Comparison of ENCODE assay signal across 17 cellular contexts in genomic region chr11:57279131-57279530, GRCh38. TPM values are rescaled to one million over a fixed set of nuclear protein-coding genes. Genes with fewer than 3 reads are reported as not detected.
DNase-seq lines count a peak whose midpoint lies in the region; ATAC-seq, FAIRE-seq and TF ChIP-seq lines count a peak whose summit lies in the region.
"Had no signal": no experiment of that assay in that cellular context is flagged by ENCODE, and none has a peak within 500 bp of the region (broad histone marks: within the 10 kb centered on the region; RNA-seq: fewer than 3 reads in every experiment).

No MANE protein-coding gene starts in this region.

- no peaks in the 10 kb centered on the region for H3K79me2 ChIP-seq in ACC112 (ENCODE audit: control insufficient read depth, insufficient read depth, low read length, unreplicated experiment)

- no peak for TF ChIP-seq POLR2A in H54 (IDR thresholded peaks at IDR 0.05; ENCODE audit: low read depth, low read length)

- no peak for FAIRE-seq in H54 (lab: Jason Lieb, UNC)
- FAIRE-seq: G401.6, islet of Langerhans had no signal

- H3K27ac Mint-ChIP-seq in activated naive CD4-positive, alpha-beta T cell treated with anti-CD3 and anti-CD28 coated beads, Interleukin-2, amount 50 U/mL, for 72 hours: no peak overlapping the region
- H3K27ac Mint-ChIP-seq: activated CD8-positive, alpha-beta memory T cell treated with anti-CD3 and anti-CD28 coated beads, Interleukin-2, amount 10 ng/mL, durations not matched to agents 7 days and 5 days; T-cell had no signal

- peaks cover 46% of the 10 kb centered on the region for H3K4me1 ChIP-seq in ACC112 (ENCODE audit: control insufficient read depth, insufficient read depth, low read length, unreplicated experiment)

- no peak for ATAC-seq in activated naive CD4-positive, alpha-beta T cell treated with anti-CD3 and anti-CD28 coated beads, Interleukin-2, amount 50 U/mL, for 72 hours
- ATAC-seq: activated CD8-positive, alpha-beta memory T cell treated with anti-CD3 and anti-CD28 coated beads, Interleukin-2, amount 10 ng/mL, durations not matched to agents 7 days and 5 days; body of pancreas; stimulated activated naive CD8-positive, alpha-beta T cell treated with anti-CD3 and anti-CD28 coated beads, Interleukin-15, Interleukin-2, amounts not matched to agents 100 U/mL and 50 U/mL, for 24 hours; T-cell had no signal

- H3K36me3 Mint-ChIP-seq in activated naive CD4-positive, alpha-beta T cell treated with anti-CD3 and anti-CD28 coated beads, Interleukin-2, amount 50 U/mL, for 72 hours: no peaks in the 10 kb centered on the region
- H3K36me3 Mint-ChIP-seq: activated CD8-positive, alpha-beta memory T cell treated with anti-CD3 and anti-CD28 coated beads, Interleukin-2, amount 10 ng/mL, durations not matched to agents 7 days and 5 days; T-cell had no signal

- no peak overlapping the region for H2AFZ ChIP-seq in ACC112 (ENCODE audit: low read length, unreplicated experiment)

- H3K27ac ChIP-seq in ACC112 (ENCODE audit: low read depth, low read length) (peak overlapping the region; percentile 83), VCaP (peak overlapping the region; percentile 69; the same call in 1 of the 2 replicates)

- H3K4me3 ChIP-seq in ACC112 (ENCODE audit: low read depth, low read length): peak overlapping the region; percentile 28; the same call in 1 of the 2 replicates
- H3K4me3 ChIP-seq: body of pancreas, skin epidermis had no signal

- DNase-seq in fibroblast of peridontal ligament (ENCODE audit: extremely low read depth) (peak; percentile 80), H54 (ENCODE audit: insufficient read length, low spot score) (no peak)
- DNase-seq in activated naive CD4-positive, alpha-beta T cell treated with anti-CD3 and anti-CD28 coated beads, Interleukin-2, amount 50 U/mL, for 72 hours (ENCODE audit: low spot score in 2 of 2): no peak
- no peak for DNase-seq in activated effector memory CD4-positive, alpha-beta T cell treated with anti-CD3 and anti-CD28 coated beads, Interleukin-2, amount 50 U/mL, for 16 hours
- DNase-seq: activated CD8-positive, alpha-beta memory T cell treated with anti-CD3 and anti-CD28 coated beads, Interleukin-2, amount 10 ng/mL, durations not matched to agents 7 days and 5 days; body of pancreas; midbrain; NCI-H774; nucleus accumbens; stimulated activated naive CD8-positive, alpha-beta T cell treated with anti-CD3 and anti-CD28 coated beads, Interleukin-15, Interleukin-2, amounts not matched to agents 100 U/mL and 50 U/mL, for 24 hours; T-cell had no signal

- no peaks in the 10 kb centered on the region for H3K27me3 ChIP-seq in ACC112 (ENCODE audit: insufficient read depth, low read length)
- H3K27me3 ChIP-seq: body of pancreas had no signal

- H3K9me3 Mint-ChIP-seq in activated naive CD4-positive, alpha-beta T cell treated with anti-CD3 and anti-CD28 coated beads, Interleukin-2, amount 50 U/mL, for 72 hours: peaks cover 5 to 6% of the 10 kb centered on the region in 2 donors

- no peaks in the 10 kb centered on the region for H3K36me3 ChIP-seq in ACC112 (ENCODE audit: insufficient read depth, low read length)

- no peak for TF ChIP-seq CTCF in VCaP (conservative IDR thresholded peaks at IDR 0.05)

RNA-seq across cellular contexts. Expression of gene APLNR, which starts 42.1 kb away (rescaled TPM):
- not detected for total RNA-seq in activated naive CD4-positive, alpha-beta T cell treated with anti-CD3 and anti-CD28 coated beads, Interleukin-2, amount 50 U/mL, for 72 hours
- total RNA-seq: activated CD8-positive, alpha-beta memory T cell treated with anti-CD3 and anti-CD28 coated beads, Interleukin-2, amount 10 ng/mL, durations not matched to agents 7 days and 5 days; T-cell had no signal

RNA-seq across cellular contexts. Expression of gene TNKS1BP1, which starts 45.6 kb away (rescaled TPM):
- total RNA-seq in activated naive CD4-positive, alpha-beta T cell treated with anti-CD3 and anti-CD28 coated beads, Interleukin-2, amount 50 U/mL, for 72 hours: 10 to 100 TPM in 1 of 2 donors, 1 to 10 TPM in 1; 5.6 to 17.7 TPM

RNA-seq across cellular contexts. Expression of gene SSRP1, which starts 56.6 kb away (rescaled TPM):
- 100 to 1,000 TPM in 1 of 2 donors, 10 to 100 TPM in 1; 59.9 to 250 TPM for total RNA-seq in activated naive CD4-positive, alpha-beta T cell treated with anti-CD3 and anti-CD28 coated beads, Interleukin-2, amount 50 U/mL, for 72 hours

RNA-seq across cellular contexts. Expression of gene P2RX3, which starts 59.0 kb away (rescaled TPM):
- total RNA-seq in activated naive CD4-positive, alpha-beta T cell treated with anti-CD3 and anti-CD28 coated beads, Interleukin-2, amount 50 U/mL, for 72 hours: not detected
- total RNA-seq: A673; activated CD8-positive, alpha-beta memory T cell treated with anti-CD3 and anti-CD28 coated beads, Interleukin-2, amount 10 ng/mL, durations not matched to agents 7 days and 5 days; body of pancreas; T-cell had no signal
